In genomic region chr1:60745444-60745843, GRCh38 we compare ENCODE assay signal across 22 cellular contexts.
"Had no signal": no experiment of that assay in that cellular context is flagged by ENCODE, and none has a peak within 500 bp of the region (broad histone marks: within the 10 kb centered on the region; RNA-seq: fewer than 3 reads in every experiment).

No MANE protein-coding gene starts in this region.

- H3K4me3 Mint-ChIP-seq: activated CD4-positive, alpha-beta T cell treated with anti-CD3 and anti-CD28 coated beads, Interleukin-2, amount 10 ng/mL, durations not matched to agents 24 days and 14 days; activated CD8-positive, alpha-beta memory T cell treated with anti-CD3 and anti-CD28 coated beads, Interleukin-2, amount 10 ng/mL, durations not matched to agents 7 days and 5 days; activated CD8-positive, alpha-beta T cell treated with anti-CD3 and anti-CD28 coated beads for 36 hours; activated naive CD8-positive, alpha-beta T cell treated with anti-CD3 and anti-CD28 coated beads, Interleukin-2, amount 50 U/mL, for 24 hours; activated T-helper 1 cell treated with anti-CD3 and anti-CD28 coated beads, Interleukin-12 subunit alpha, Interleukin-12 subunit beta, Interleukin-2, Interleukin-4 antibody, amounts not matched to agents 30 ng/mL and 10 ng/mL and 1 ng/mL, durations not matched to agents 14 hours and 24 hours and 36 hours; memory B cell had no signal

- ATAC-seq: activated CD4-positive, CD25-positive, alpha-beta regulatory T cell treated with anti-CD3 and anti-CD28 coated beads, Interleukin-2, amount 50 U/mL, for 24 hours; activated CD8-positive, alpha-beta memory T cell treated with anti-CD3 and anti-CD28 coated beads, Interleukin-2, amount 10 ng/mL, durations not matched to agents 7 days and 5 days; activated CD8-positive, alpha-beta T cell treated with anti-CD3 and anti-CD28 coated beads for 36 hours; activated naive CD8-positive, alpha-beta T cell treated with anti-CD3 and anti-CD28 coated beads, Interleukin-2, amount 50 U/mL, for 24 hours; left colon; mucosa of descending colon; stimulated activated naive CD8-positive, alpha-beta T cell treated with anti-CD3 and anti-CD28 coated beads, Interleukin-15, Interleukin-2, amounts not matched to agents 100 U/mL and 50 U/mL, for 24 hours had no signal

- H3K36me3 ChIP-seq: cardiac muscle cell, heart right ventricle, ovary, prostate gland, right atrium auricular region, upper lobe of left lung had no signal

- DNase-seq: activated CD4-positive, alpha-beta T cell treated with anti-CD3 and anti-CD28 coated beads, Interleukin-2, amount 10 ng/mL, durations not matched to agents 24 days and 14 days; activated CD8-positive, alpha-beta memory T cell treated with anti-CD3 and anti-CD28 coated beads, Interleukin-2, amount 10 ng/mL, durations not matched to agents 7 days and 5 days; activated CD8-positive, alpha-beta T cell treated with anti-CD3 and anti-CD28 coated beads for 36 hours; activated gamma-delta T cell; activated naive CD4-positive, alpha-beta T cell treated with anti-CD3 and anti-CD28 coated beads, Interleukin-2, amount 50 U/mL, for 16 hours; activated naive CD8-positive, alpha-beta T cell treated with anti-CD3 and anti-CD28 coated beads, Interleukin-2, amount 50 U/mL, for 24 hours; activated T-cell treated with anti-CD3 and anti-CD28 coated beads for 4 hours; heart right ventricle; left colon; mucosa of descending colon; ovary; stimulated activated CD4-positive, alpha-beta T cell treated with anti-CD3 and anti-CD28 coated beads, Interleukin-12 subunit alpha, Interleukin-12 subunit beta, amount 100 ng/mL, for 4 hours; stimulated activated CD4-positive, alpha-beta T cell treated with anti-CD3 and anti-CD28 coated beads, Interleukin-4, amount 100 ng/mL, for 4 hours; stimulated activated naive CD8-positive, alpha-beta T cell treated with anti-CD3 and anti-CD28 coated beads, Interleukin-15, Interleukin-2, amounts not matched to agents 100 U/mL and 50 U/mL, for 24 hours; upper lobe of left lung had no signal

- H3K9me3 Mint-ChIP-seq: activated CD4-positive, alpha-beta T cell treated with anti-CD3 and anti-CD28 coated beads, Interleukin-2, amount 10 ng/mL, durations not matched to agents 24 days and 14 days; activated CD8-positive, alpha-beta T cell treated with anti-CD3 and anti-CD28 coated beads for 36 hours; activated naive CD8-positive, alpha-beta T cell treated with anti-CD3 and anti-CD28 coated beads, Interleukin-2, amount 50 U/mL, for 24 hours; activated T-helper 1 cell treated with anti-CD3 and anti-CD28 coated beads, Interleukin-12 subunit alpha, Interleukin-12 subunit beta, Interleukin-2, Interleukin-4 antibody, amounts not matched to agents 30 ng/mL and 10 ng/mL and 1 ng/mL, durations not matched to agents 14 hours and 24 hours and 36 hours; memory B cell had no signal

- H3K27ac ChIP-seq: cardiac muscle cell, ovary, prostate gland, upper lobe of left lung, VCaP had no signal

- H3K27me3 ChIP-seq: cardiac muscle cell, heart right ventricle, ovary, right atrium auricular region, upper lobe of left lung had no signal

- H3K27me3 Mint-ChIP-seq: activated CD4-positive, alpha-beta T cell treated with anti-CD3 and anti-CD28 coated beads, Interleukin-2, amount 10 ng/mL, durations not matched to agents 24 days and 14 days; activated CD8-positive, alpha-beta memory T cell treated with anti-CD3 and anti-CD28 coated beads, Interleukin-2, amount 10 ng/mL, durations not matched to agents 7 days and 5 days; activated CD8-positive, alpha-beta T cell treated with anti-CD3 and anti-CD28 coated beads for 36 hours; activated naive CD8-positive, alpha-beta T cell treated with anti-CD3 and anti-CD28 coated beads, Interleukin-2, amount 50 U/mL, for 24 hours; memory B cell had no signal

- H3K4me1 ChIP-seq: prostate gland, upper lobe of left lung had no signal

- H3K27ac Mint-ChIP-seq: activated CD4-positive, alpha-beta T cell treated with anti-CD3 and anti-CD28 coated beads, Interleukin-2, amount 10 ng/mL, durations not matched to agents 24 days and 14 days; activated CD8-positive, alpha-beta memory T cell treated with anti-CD3 and anti-CD28 coated beads, Interleukin-2, amount 10 ng/mL, durations not matched to agents 7 days and 5 days; activated CD8-positive, alpha-beta T cell treated with anti-CD3 and anti-CD28 coated beads for 36 hours; activated naive CD8-positive, alpha-beta T cell treated with anti-CD3 and anti-CD28 coated beads, Interleukin-2, amount 50 U/mL, for 24 hours; activated T-helper 1 cell treated with anti-CD3 and anti-CD28 coated beads, Interleukin-12 subunit alpha, Interleukin-12 subunit beta, Interleukin-2, Interleukin-4 antibody, amounts not matched to agents 30 ng/mL and 10 ng/mL and 1 ng/mL, durations not matched to agents 14 hours and 24 hours and 36 hours; memory B cell had no signal

- H3K9me3 ChIP-seq: mucosa of descending colon, ovary, prostate gland, right atrium auricular region, upper lobe of left lung had no signal

- H3K36me3 Mint-ChIP-seq: activated CD8-positive, alpha-beta memory T cell treated with anti-CD3 and anti-CD28 coated beads, Interleukin-2, amount 10 ng/mL, durations not matched to agents 7 days and 5 days; memory B cell had no signal

- H3K4me3 ChIP-seq: cardiac muscle cell, heart right ventricle, mucosa of descending colon, ovary, prostate gland, right atrium auricular region, upper lobe of left lung had no signal

- H3K4me1 Mint-ChIP-seq: activated CD4-positive, alpha-beta T cell treated with anti-CD3 and anti-CD28 coated beads, Interleukin-2, amount 10 ng/mL, durations not matched to agents 24 days and 14 days; activated CD8-positive, alpha-beta memory T cell treated with anti-CD3 and anti-CD28 coated beads, Interleukin-2, amount 10 ng/mL, durations not matched to agents 7 days and 5 days; activated naive CD8-positive, alpha-beta T cell treated with anti-CD3 and anti-CD28 coated beads, Interleukin-2, amount 50 U/mL, for 24 hours; memory B cell had no signal
